32 cellular contexts compared by ENCODE assay signal in genomic region chr18:11889284-11889683, GRCh38.
"Had no signal": no experiment of that assay in that cellular context is flagged by ENCODE, and none has a peak within 500 bp of the region (broad histone marks: within the 10 kb centered on the region; RNA-seq: fewer than 3 reads in every experiment).

No MANE protein-coding gene starts in this region.

- H3K9me3 ChIP-seq: adrenal gland, body of pancreas, breast epithelium had no signal

- H3K4me1 ChIP-seq: adrenal gland, body of pancreas, breast epithelium had no signal

- H3K4me3 ChIP-seq: adrenal gland, body of pancreas, breast epithelium had no signal

- H3K27ac ChIP-seq: adrenal gland, body of pancreas, brain microvascular endothelial cell, breast epithelium, VCaP had no signal

- ATAC-seq: activated CD8-positive, alpha-beta T cell treated with anti-CD3 and anti-CD28 coated beads for 36 hours; activated naive CD4-positive, alpha-beta T cell treated with anti-CD3 and anti-CD28 coated beads, Interleukin-2, amount 50 U/mL, for 72 hours; activated T-cell treated with anti-CD3 and anti-CD28 coated beads, Interleukin-2, amount 50 U/mL, for 4 hours; activated T-cell treated with anti-CD3 and anti-CD28 coated beads, Interleukin-2, amount 50 U/mL, for 72 hours; activated T-helper 17 cell treated with anti-CD3 and anti-CD28 coated beads, Interleukin-2, amount 50 U/mL, for 72 hours; body of pancreas had no signal

- H3K36me3 ChIP-seq: breast epithelium had no signal

- DNase-seq: activated B cell treated with CpG ODN at 0.5 μM for 24 hours; activated CD4-positive, alpha-beta memory T cell treated with anti-CD3 and anti-CD28 coated beads for 36 hours; activated CD4-positive, alpha-beta T cell treated with anti-CD3 and anti-CD28 coated beads for 4 hours; activated CD4-positive, alpha-beta T cell treated with anti-CD3 and anti-CD28 coated beads, Interleukin-2, amount 10 ng/mL, durations not matched to agents 24 days and 14 days; activated CD4-positive, alpha-beta T cell treated with anti-CD3 and anti-CD28 coated beads, Interleukin-2, amount 50 U/mL, for 1 hour; activated CD4-positive, alpha-beta T cell treated with anti-CD3 and anti-CD28 coated beads, Interleukin-2, amount 50 U/mL, for 4 hours; activated CD4-positive, CD25-positive, alpha-beta regulatory T cell treated with anti-CD3 and anti-CD28 coated beads, Interleukin-2, amount 50 U/mL, for 72 hours; activated CD8-positive, alpha-beta memory T cell treated with anti-CD3 and anti-CD28 coated beads, Interleukin-2, amount 50 U/mL, for 4 hours; activated CD8-positive, alpha-beta T cell treated with anti-CD3 and anti-CD28 coated beads for 36 hours; activated effector memory CD4-positive, alpha-beta T cell treated with anti-CD3 and anti-CD28 coated beads, Interleukin-2, amount 50 U/mL, for 16 hours; activated gamma-delta T cell treated with Interleukin-2 at 50 U/mL for 16 hours; activated naive CD4-positive, alpha-beta T cell; activated naive CD4-positive, alpha-beta T cell treated with anti-CD3 and anti-CD28 coated beads for 36 hours; activated naive CD4-positive, alpha-beta T cell treated with anti-CD3 and anti-CD28 coated beads, Interleukin-2, amount 50 U/mL, for 16 hours; activated naive CD8-positive, alpha-beta T cell treated with anti-CD3 and anti-CD28 coated beads for 36 hours; activated T-cell treated with anti-CD3 and anti-CD28 coated beads for 4 hours; activated T-cell treated with anti-CD3 and anti-CD28 coated beads, Interleukin-2, amount 50 U/mL, for 1 hour; activated T-cell treated with anti-CD3 and anti-CD28 coated beads, Interleukin-2, amount 50 U/mL, for 4 hours; activated T-cell treated with anti-CD3 and anti-CD28 coated beads, Interleukin-2, amount 50 U/mL, for 72 hours; adrenal gland; amniotic stem cell; aorta; body of pancreas; brain microvascular endothelial cell; central memory CD4-positive, alpha-beta T cell; T-helper 1 cell; T-helper 2 cell; T-helper 9 cell had no signal

- H3K27me3 ChIP-seq: adrenal gland, body of pancreas, brain microvascular endothelial cell, breast epithelium had no signal
